In genomic region chr1:206500046-206500445, GRCh38 we compare ENCODE assay signal across 8 cellular contexts.
"Had no signal": no experiment of that assay in that cellular context is flagged by ENCODE, and none has a peak within 500 bp of the region (broad histone marks: within the 10 kb centered on the region; RNA-seq: fewer than 3 reads in every experiment).

No MANE protein-coding gene starts in this region.

- DNase-seq: GM23248, GOT3, H9, HCEC 1CT, KG1 had no signal

- H3K4me3 ChIP-seq: K562 had no signal

- H3K9me3 Mint-ChIP-seq: H9 had no signal

- H3K27ac ChIP-seq: HL-60 had no signal

- H3K27ac Mint-ChIP-seq: H9 had no signal

- ATAC-seq: HepG2, K562 had no signal

- H3K4me3 Mint-ChIP-seq: H9 had no signal
